Comparison of ENCODE assay signal across 8 cellular contexts in genomic region chr6:82144007-82144851, GRCh38.
A peak's percentile ranks its signal among the peaks of the same experiment; 100 is the strongest.
DNase-seq lines count a peak whose midpoint lies in the region; ATAC-seq, FAIRE-seq and TF ChIP-seq lines count a peak whose summit lies in the region.

No MANE protein-coding gene starts in this region.

- no peak overlapping the region for H3K27ac Mint-ChIP-seq in activated naive CD4-positive, alpha-beta T cell treated with anti-CD3 and anti-CD28 coated beads, Interleukin-2, amount 10 ng/mL, durations not matched to agents 7 days and 5 days

- CTCF ChIA-PET in GM10248 (lab: Yijun Ruan, JAX), result interaction anchor here (1.0 to 2.2 kb wide), 4 partner anchors 11 to 922 kb away, joined by 3 to 7 read pairs (median 6); partner anchors contain the start of genes DOP1A and UBE3D
- CTCF ChIA-PET in activated naive CD4-positive, alpha-beta T cell treated with anti-CD3 and anti-CD28 coated beads, Interleukin-2, amount 10 ng/mL, durations not matched to agents 7 days and 5 days (lab: Charles Lee), result no interaction called here

- no peaks in the 10 kb centered on the region for H3K36me3 Mint-ChIP-seq in activated naive CD4-positive, alpha-beta T cell treated with anti-CD3 and anti-CD28 coated beads, Interleukin-2, amount 10 ng/mL, durations not matched to agents 7 days and 5 days

- H3K4me1 Mint-ChIP-seq in activated naive CD4-positive, alpha-beta T cell treated with anti-CD3 and anti-CD28 coated beads, Interleukin-2, amount 10 ng/mL, durations not matched to agents 7 days and 5 days, result no peaks in the 10 kb centered on the region

- FAIRE-seq in HTR-8/SVneo (lab: Jason Lieb, UNC), result peak; percentile 83

- TF ChIP-seq CTCF in GM10248 (IDR thresholded peaks at IDR 0.05; ENCODE audit: control extremely low read depth, extremely low read depth, low read depth, missing control alignments), result no peak

- no peaks in the 10 kb centered on the region for H3K9me3 Mint-ChIP-seq in activated naive CD4-positive, alpha-beta T cell treated with anti-CD3 and anti-CD28 coated beads, Interleukin-2, amount 10 ng/mL, durations not matched to agents 7 days and 5 days

- POLR2A ChIA-PET in GM10248 (lab: Yijun Ruan, JAX), result no interaction called here

- peak; percentile 84 for ATAC-seq in GM21786 (IDR thresholded peaks at IDR 0.05; ENCODE audit: unreplicated experiment)

- no peaks in the 10 kb centered on the region for H3K27me3 Mint-ChIP-seq in activated naive CD4-positive, alpha-beta T cell treated with anti-CD3 and anti-CD28 coated beads, Interleukin-2, amount 10 ng/mL, durations not matched to agents 7 days and 5 days

- DNase-seq in GM10248 (ENCODE audit: extremely low spot score), result peak; percentile 15
- DNase-seq in HTR-8/SVneo (ENCODE audit: insufficient read length, low spot score), result peak; percentile 67
- DNase-seq in brain pericyte (ENCODE audit: low read depth, low spot score), result peak; percentile 73
- peak; percentile 16 for DNase-seq in mucosa of gallbladder (ENCODE audit: low spot score)
- DNase-seq in iPS-NIHi11 (ENCODE audit: low spot score), result no peak
- no peak for DNase-seq in activated naive CD4-positive, alpha-beta T cell treated with anti-CD3 and anti-CD28 coated beads, Interleukin-2, amount 10 ng/mL, durations not matched to agents 7 days and 5 days
- no peak for DNase-seq in cerebellum (ENCODE audit: low spot score)

- no peak overlapping the region for H3K4me3 Mint-ChIP-seq in activated naive CD4-positive, alpha-beta T cell treated with anti-CD3 and anti-CD28 coated beads, Interleukin-2, amount 10 ng/mL, durations not matched to agents 7 days and 5 days

Comparison
In these comparisons a context has a peak if more than half of its experiments do, and no peak if none do; other contexts are left out.
1. DNase-seq: peak in GM10248 (single experiment), HTR-8/SVneo (single experiment), brain pericyte (single experiment) and mucosa of gallbladder (single experiment); none in iPS-NIHi11 (single experiment), activated naive CD4-positive, alpha-beta T cell treated with anti-CD3 and anti-CD28 coated beads, Interleukin-2, amount 10 ng/mL, durations not matched to agents 7 days and 5 days (single experiment) and cerebellum (single experiment).